In the genomic region with DNA sequence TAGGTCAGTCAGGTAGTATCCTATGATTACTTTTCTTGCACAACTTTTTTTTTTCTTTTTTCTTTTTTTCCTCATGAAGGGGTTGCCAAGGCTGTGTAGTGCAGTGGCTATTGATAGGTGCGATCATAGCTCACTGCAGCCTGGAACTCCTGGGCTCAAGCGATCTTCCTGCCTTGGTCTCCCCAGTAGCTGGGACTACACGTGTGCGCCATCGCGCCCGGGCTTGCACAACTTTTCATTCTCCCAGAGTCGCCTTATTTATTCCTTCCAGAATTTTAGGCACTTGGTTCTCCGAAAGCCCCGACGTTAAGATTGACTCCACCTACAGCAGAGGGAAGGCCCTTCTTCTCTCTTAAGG, we compare ENCODE assay signal across 8 cellular contexts. TPM values are rescaled to one million over a fixed set of nuclear protein-coding genes. Genes with fewer than 3 reads are reported as not detected.
A peak's percentile ranks its signal among the peaks of the same experiment; 100 is the strongest.
DNase-seq lines count a peak whose midpoint lies in the region; ATAC-seq and TF ChIP-seq lines count a peak whose summit lies in the region.

No MANE protein-coding gene starts in this region.

- H3K36me3 ChIP-seq in iPS-18a (ENCODE audit: control insufficient read depth, low read depth, low read length) = peaks cover 14% of the 10 kb centered on the region

- peak overlapping the region; percentile 97 for H3K4me3 Mint-ChIP-seq in activated naive CD8-positive, alpha-beta T cell treated with anti-CD3 and anti-CD28 coated beads for 36 hours
- H3K4me3 Mint-ChIP-seq in stimulated activated naive CD8-positive, alpha-beta T cell treated with anti-CD3 and anti-CD28 coated beads, Interleukin-15, amount 100 ng/mL, for 72 hours = peak overlapping the region; percentile 97

- H3K4me1 Mint-ChIP-seq in activated naive CD8-positive, alpha-beta T cell treated with anti-CD3 and anti-CD28 coated beads for 36 hours = peaks cover 14% of the 10 kb centered on the region
- peaks cover 26% of the 10 kb centered on the region for H3K4me1 Mint-ChIP-seq in stimulated activated naive CD8-positive, alpha-beta T cell treated with anti-CD3 and anti-CD28 coated beads, Interleukin-15, amount 100 ng/mL, for 72 hours

- peak overlapping the region; percentile 92 for H3K4me3 ChIP-seq in iPS-18a (ENCODE audit: low read length)

- peak overlapping the region; percentile 98 for H3K27ac ChIP-seq in iPS-18a (ENCODE audit: low read length)
- no peak overlapping the region for H3K27ac ChIP-seq in foreskin keratinocyte

- no peaks in the 10 kb centered on the region for H3K27me3 Mint-ChIP-seq in activated naive CD8-positive, alpha-beta T cell treated with anti-CD3 and anti-CD28 coated beads for 36 hours
- H3K27me3 Mint-ChIP-seq in stimulated activated naive CD8-positive, alpha-beta T cell treated with anti-CD3 and anti-CD28 coated beads, Interleukin-15, amount 100 ng/mL, for 72 hours = no peaks in the 10 kb centered on the region

- no peak for DNase-seq in activated naive CD8-positive, alpha-beta T cell treated with anti-CD3 and anti-CD28 coated beads for 36 hours
- no peak for DNase-seq in stimulated activated naive CD8-positive, alpha-beta T cell treated with anti-CD3 and anti-CD28 coated beads, Interleukin-15, amount 100 ng/mL, for 72 hours
- no peak for DNase-seq in C1 segment of cervical spinal cord (lab: John Stamatoyannopoulos, UW)
- no peak for DNase-seq in T-helper 9 cell
- DNase-seq in foreskin keratinocyte = no peak

- peaks cover 70% of the 10 kb centered on the region for H3K9me3 Mint-ChIP-seq in activated naive CD8-positive, alpha-beta T cell treated with anti-CD3 and anti-CD28 coated beads for 36 hours
- H3K9me3 Mint-ChIP-seq in stimulated activated naive CD8-positive, alpha-beta T cell treated with anti-CD3 and anti-CD28 coated beads, Interleukin-15, amount 100 ng/mL, for 72 hours = peaks cover 46 to 75% of the 10 kb centered on the region in 2 donors

- TF ChIP-seq CTCF in foreskin keratinocyte (conservative IDR thresholded peaks at IDR 0.05) = no peak

- H3K9ac ChIP-seq in iPS-18a (ENCODE audit: low read length) = peak overlapping the region; percentile 95

- no peaks in the 10 kb centered on the region for H3K4me1 ChIP-seq in iPS-18a (ENCODE audit: control insufficient read depth, low read depth, low read length)
- H3K4me1 ChIP-seq in foreskin keratinocyte = no peaks in the 10 kb centered on the region

- peak; percentile 7 for ATAC-seq in HG02623 (IDR thresholded peaks at IDR 0.05; ENCODE audit: unreplicated experiment)
- peak; percentile 2 for ATAC-seq in stimulated activated naive CD8-positive, alpha-beta T cell treated with anti-CD3 and anti-CD28 coated beads, Interleukin-15, amount 100 ng/mL, for 72 hours
- no peak for ATAC-seq in foreskin keratinocyte
- no peak for ATAC-seq in GM19455 (IDR thresholded peaks at IDR 0.05; ENCODE audit: unreplicated experiment)

- H3K27ac Mint-ChIP-seq in activated naive CD8-positive, alpha-beta T cell treated with anti-CD3 and anti-CD28 coated beads for 36 hours = peak overlapping the region; percentile 94
- peak overlapping the region in 1 of 2 donors; percentile 29 for H3K27ac Mint-ChIP-seq in stimulated activated naive CD8-positive, alpha-beta T cell treated with anti-CD3 and anti-CD28 coated beads, Interleukin-15, amount 100 ng/mL, for 72 hours

- H3K27me3 ChIP-seq in iPS-18a (ENCODE audit: control insufficient read depth, insufficient read depth, low read length) = no peaks in the 10 kb centered on the region
- no peaks in the 10 kb centered on the region for H3K27me3 ChIP-seq in foreskin keratinocyte

- H3K36me3 Mint-ChIP-seq in activated naive CD8-positive, alpha-beta T cell treated with anti-CD3 and anti-CD28 coated beads for 36 hours = peaks cover 60% of the 10 kb centered on the region

- H3K9me3 ChIP-seq in iPS-18a (ENCODE audit: control insufficient read depth, low read depth, low read length) = peaks cover 26% of the 10 kb centered on the region

RNA-seq across cellular contexts. Expression of gene ZNF613, which starts 0.9 kb away (rescaled TPM):
- 1 to 10 TPM; 4.3 to 4.5 TPM for total RNA-seq in activated naive CD8-positive, alpha-beta T cell treated with anti-CD3 and anti-CD28 coated beads for 36 hours
- total RNA-seq in foreskin keratinocyte = 4.4 and 6.8 TPM in 2 replicates
- 2.4 and 2.5 TPM in 2 replicates for polyA plus RNA-seq in foreskin keratinocyte

RNA-seq across cellular contexts. Expression of gene ZNF649, which starts 21.6 kb away (rescaled TPM):
- 10 to 100 TPM; 12.1 to 12.2 TPM for total RNA-seq in activated naive CD8-positive, alpha-beta T cell treated with anti-CD3 and anti-CD28 coated beads for 36 hours
- total RNA-seq in foreskin keratinocyte = 8.1 and 10.4 TPM in 2 replicates
- polyA plus RNA-seq in foreskin keratinocyte = 3.3 and 3.5 TPM in 2 replicates

RNA-seq across cellular contexts. Expression of gene ZNF577, which starts 38.7 kb away (rescaled TPM):
- total RNA-seq in activated naive CD8-positive, alpha-beta T cell treated with anti-CD3 and anti-CD28 coated beads for 36 hours = 1 to 10 TPM; 4.5 to 4.8 TPM
- total RNA-seq in foreskin keratinocyte = 4.5 and 5.5 TPM in 2 replicates
- polyA plus RNA-seq in foreskin keratinocyte = 4.1 and 4.7 TPM in 2 replicates

Comparison
In these comparisons a context has a peak if more than half of its experiments do, and no peak if none do; other contexts are left out.
1. ATAC-seq: peak in HG02623 (single experiment) and stimulated activated naive CD8-positive, alpha-beta T cell treated with anti-CD3 and anti-CD28 coated beads, Interleukin-15, amount 100 ng/mL, for 72 hours (single experiment); none in foreskin keratinocyte (single experiment) and GM19455 (single experiment).